In the genomic region with DNA sequence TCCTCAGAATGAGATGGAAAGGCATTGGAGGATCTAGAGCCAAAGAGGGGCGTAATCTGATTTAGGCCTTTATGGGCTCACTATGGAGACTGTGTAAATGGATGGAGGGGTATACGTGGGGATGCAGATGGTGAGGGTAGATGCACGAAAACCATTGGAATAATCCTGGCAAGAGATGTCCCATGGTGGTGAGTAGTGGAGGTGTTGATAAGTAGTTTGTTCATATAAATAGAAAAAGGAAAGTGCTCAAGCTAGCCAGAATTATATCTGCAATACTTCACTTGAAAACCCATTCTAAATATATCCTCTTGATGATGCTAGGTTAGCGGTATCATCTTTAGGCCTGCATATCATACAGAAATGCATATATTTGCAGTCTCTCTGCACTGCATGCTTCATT, we compare ENCODE assay signal across 22 cellular contexts.
"Had no signal": no experiment of that assay in that cellular context is flagged by ENCODE, and none has a peak within 500 bp of the region (broad histone marks: within the 10 kb centered on the region; RNA-seq: fewer than 3 reads in every experiment).

No MANE protein-coding gene starts in this region.

- H3K27me3 ChIP-seq: adrenal gland had no signal

- H3K4me1 ChIP-seq: adrenal gland had no signal

- H3K4me1 Mint-ChIP-seq: activated naive CD8-positive, alpha-beta T cell treated with anti-CD3 and anti-CD28 coated beads, Interleukin-2, amount 10 ng/mL, durations not matched to agents 7 days and 5 days; T-helper 17 cell had no signal

- H3K36me3 ChIP-seq: adrenal gland had no signal

- H3K4me3 ChIP-seq: adrenal gland had no signal

- H3K27ac Mint-ChIP-seq: activated CD8-positive, alpha-beta T cell treated with anti-CD3 and anti-CD28 coated beads, Interleukin-2, amount 10 ng/mL, durations not matched to agents 7 days and 5 days; activated naive CD8-positive, alpha-beta T cell treated with anti-CD3 and anti-CD28 coated beads, Interleukin-2, amount 10 ng/mL, durations not matched to agents 7 days and 5 days; T-helper 17 cell had no signal

- H3K36me3 Mint-ChIP-seq: activated naive CD8-positive, alpha-beta T cell treated with anti-CD3 and anti-CD28 coated beads, Interleukin-2, amount 10 ng/mL, durations not matched to agents 7 days and 5 days had no signal

- H3K27me3 Mint-ChIP-seq: activated naive CD8-positive, alpha-beta T cell treated with anti-CD3 and anti-CD28 coated beads, Interleukin-2, amount 10 ng/mL, durations not matched to agents 7 days and 5 days; T-helper 17 cell had no signal

- ATAC-seq: activated CD8-positive, alpha-beta T cell treated with anti-CD3 and anti-CD28 coated beads, Interleukin-2, amount 10 ng/mL, durations not matched to agents 7 days and 5 days; PC-3; T-helper 17 cell had no signal

- H3K4me3 Mint-ChIP-seq: activated CD8-positive, alpha-beta T cell treated with anti-CD3 and anti-CD28 coated beads, Interleukin-2, amount 10 ng/mL, durations not matched to agents 7 days and 5 days; activated naive CD8-positive, alpha-beta T cell treated with anti-CD3 and anti-CD28 coated beads, Interleukin-2, amount 10 ng/mL, durations not matched to agents 7 days and 5 days; T-helper 17 cell; WTC11 had no signal

- H3K27ac ChIP-seq: adrenal gland had no signal

- H3K9me3 ChIP-seq: adrenal gland had no signal

- DNase-seq: activated CD4-positive, alpha-beta T cell treated with anti-CD3 and anti-CD28 coated beads for 48 hours; activated CD4-positive, alpha-beta T cell treated with anti-CD3 and anti-CD28 coated beads, Interleukin-2, amount 50 U/mL, for 4 hours; activated CD4-positive, CD25-positive, alpha-beta regulatory T cell treated with anti-CD3 and anti-CD28 coated beads, Interleukin-2, amount 50 U/mL, for 72 hours; activated CD8-positive, alpha-beta memory T cell treated with anti-CD3 and anti-CD28 coated beads, Interleukin-2, amount 50 U/mL, for 48 hours; activated CD8-positive, alpha-beta T cell treated with anti-CD3 and anti-CD28 coated beads, Interleukin-2, amount 10 ng/mL, durations not matched to agents 7 days and 5 days; activated naive CD4-positive, alpha-beta T cell treated with anti-CD3 and anti-CD28 coated beads, Interleukin-2, amount 50 U/mL, for 16 hours; activated naive CD8-positive, alpha-beta T cell treated with anti-CD3 and anti-CD28 coated beads, Interleukin-2, amount 10 ng/mL, durations not matched to agents 7 days and 5 days; activated T-cell treated with anti-CD3 and anti-CD28 coated beads, Interleukin-2, amount 50 U/mL, for 1 hour; adrenal gland; anterior cingulate cortex; caudate nucleus; MM.1S; NCI-H1105; NCI-H1436; NCI-H1694 treated with DMSO at 0.1 percent for 48 hours; NCI-H446; NCI-H524; PC-3; SIG-M5; T-helper 17 cell; T-helper 9 cell had no signal
